ENCODE assay signal across 8 cellular contexts in genomic region chr7:134458341-134458805, GRCh38. TPM values are rescaled to one million over a fixed set of nuclear protein-coding genes. Genes with fewer than 3 reads are reported as not detected.
DNase-seq lines count a peak whose midpoint lies in the region; ATAC-seq, FAIRE-seq and TF ChIP-seq lines count a peak whose summit lies in the region.

No MANE protein-coding gene starts in this region.

- peak; percentile 39 for ATAC-seq in HG03378 (IDR thresholded peaks at IDR 0.05; ENCODE audit: unreplicated experiment)

- H3K4me1 ChIP-seq in ovary (ENCODE audit: insufficient read depth) (peaks cover 5% of the 10 kb centered on the region), tibial nerve (peaks cover 0 to 36% (median 7%) of the 10 kb centered on the region in 4 donors)

- DNase-seq in CD1c-positive myeloid dendritic cell (ENCODE audit: extremely low spot score) (peak; percentile 36), GM19239 (ENCODE audit: insufficient read length, low spot score) (peak; percentile 48), RPMI8226 (peak; percentile 86), glomerular visceral epithelial cell (ENCODE audit: extremely low spot score) (peak; percentile 39), ovary (peak; percentile 47 to 71 (median 65)), tibial nerve (ENCODE audit: low spot score in 2 of 2) (peak in 1 of 2 donors; percentile 29)
- DNase-seq in activated naive CD4-positive, alpha-beta T cell (lab: John Stamatoyannopoulos, UW) = peak in 3 of 4 experiments; percentile 21 to 48 (median 22)

- 0 to 1% (median 1%) methylated on average over 17 to 37 of the region's 37 CpGs for WGBS in ovary, 3 donors
- 1 to 2% methylated on average over 23 to 25 of the region's 37 CpGs for WGBS in tibial nerve, 2 donors

- H3K27me3 ChIP-seq in ovary = no peaks in the 10 kb centered on the region
- no peaks in the 10 kb centered on the region for H3K27me3 ChIP-seq in tibial nerve

- TF ChIP-seq EP300 in ovary (IDR thresholded peaks at IDR 0.05) (no peak), tibial nerve (IDR thresholded peaks at IDR 0.05) (no peak)

- peak in 1 of 3 donors; percentile 6 for TF ChIP-seq CTCF in ovary (IDR thresholded peaks at IDR 0.05)
- TF ChIP-seq CTCF in tibial nerve (IDR thresholded peaks at IDR 0.05) = peak in 3 of 5 experiments; percentile 4 to 22 (median 19)

- no peaks in the 10 kb centered on the region for H3K9me3 ChIP-seq in ovary
- no peaks in the 10 kb centered on the region for H3K9me3 ChIP-seq in tibial nerve

- H3K27ac ChIP-seq in ovary (peak overlapping the region; percentile 65 to 85), tibial nerve (peak overlapping the region; percentile 71 to 94 (median 90))

- H3K4me3 ChIP-seq in ovary (peak overlapping the region; percentile 98), tibial nerve (peak overlapping the region; percentile 87 to 95 (median 92))

- TF ChIP-seq POLR2A in ovary (IDR thresholded peaks at IDR 0.05) = no peak
- TF ChIP-seq POLR2A in tibial nerve (IDR thresholded peaks at IDR 0.05) = no peak

- peak; percentile 71 for FAIRE-seq in GM19239 (lab: Jason Lieb, UNC)

- intact Hi-C loops in ovary (cut with DNase I) = no loop called here

- H3K36me3 ChIP-seq in ovary (no peaks in the 10 kb centered on the region), tibial nerve (peaks cover 0 to 15% (median 0%) of the 10 kb centered on the region in 3 donors)

RNA-seq across cellular contexts. Expression of gene AKR1B1, which starts 0.5 kb away (rescaled TPM):
- total RNA-seq in ovary (10 to 100 TPM; 39.3 to 96.8 (median 80.8) TPM), tibial nerve (100 to 1,000 TPM; 106 to 183 (median 117) TPM)
- polyA plus RNA-seq in ovary = 100 to 1,000 TPM in 1 of 2 donors, 10 to 100 TPM in 1; 66.5 to 133 TPM
